In the genomic region with DNA sequence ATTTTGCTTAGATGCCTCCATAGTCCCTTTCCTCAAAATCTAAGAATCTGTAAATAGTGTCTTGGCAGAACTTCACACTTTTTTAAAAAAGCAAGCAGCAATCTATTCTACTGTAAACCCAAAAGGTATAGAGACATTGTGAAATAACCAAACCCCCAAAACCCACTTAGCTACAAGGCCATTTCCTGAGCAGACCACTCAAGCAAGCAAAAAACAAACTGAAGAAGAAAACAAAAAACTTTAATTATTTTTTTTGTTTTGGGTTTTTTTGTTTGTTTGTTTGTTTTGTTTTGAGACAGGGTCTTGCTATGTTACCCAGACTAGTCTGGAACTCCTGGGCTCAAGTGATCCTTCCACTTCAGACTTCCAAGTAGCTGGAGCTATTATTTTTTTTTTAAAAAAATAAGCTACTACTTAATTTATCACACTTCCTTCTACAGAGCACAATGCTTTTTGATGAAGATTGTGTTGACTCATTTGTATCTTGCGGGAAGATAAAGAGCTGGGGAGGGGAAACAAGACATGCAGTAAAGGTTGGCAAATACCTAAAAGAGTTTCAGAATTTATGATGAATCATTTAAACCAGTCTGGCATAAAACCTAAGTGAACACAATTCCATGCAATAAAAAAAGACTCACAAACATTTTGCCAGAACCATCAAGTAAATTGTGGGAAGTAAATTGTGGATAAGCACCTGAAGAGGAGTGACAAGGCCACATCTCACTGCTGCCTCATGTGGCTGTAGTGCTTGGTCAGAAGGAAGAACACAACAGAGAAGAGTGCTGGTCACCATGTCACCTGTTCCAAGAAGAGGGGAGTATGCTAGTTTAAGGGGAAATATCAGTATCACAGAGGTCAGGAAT, we compare ENCODE assay signal across 8 cellular contexts. TPM values are rescaled to one million over a fixed set of nuclear protein-coding genes. Genes with fewer than 3 reads are reported as not detected.
DNase-seq lines count a peak whose midpoint lies in the region; TF ChIP-seq lines count a peak whose summit lies in the region.

No MANE protein-coding gene starts in this region.

- no peak for TF ChIP-seq POLR2A in tibial nerve (IDR thresholded peaks at IDR 0.05)

- 71 to 85% methylated on average over 1 of the region's 1 CpG for WGBS in tibial nerve, 2 donors

- H3K9me3 ChIP-seq in WERI-Rb-1 (ENCODE audit: severe bottlenecking) (no peaks in the 10 kb centered on the region), tibial nerve (no peaks in the 10 kb centered on the region)

- H3K36me3 ChIP-seq in WERI-Rb-1 (no peaks in the 10 kb centered on the region), tibial nerve (no peaks in the 10 kb centered on the region)

- peaks cover 0 to 7% (median 0%) of the 10 kb centered on the region in 4 donors for H3K4me1 ChIP-seq in tibial nerve

- TF ChIP-seq CTCF in WERI-Rb-1 (IDR thresholded peaks at IDR 0.05; ENCODE audit: low read depth, low read length): peak; percentile 52
- no peak for TF ChIP-seq CTCF in tibial nerve (IDR thresholded peaks at IDR 0.05)

- DNase-seq in activated gamma-delta T cell treated with Interleukin-2 at 50 U/mL for 16 hours (peak; percentile 9), activated gamma-delta T cell (lab: John Stamatoyannopoulos, UW) (no peak), HuH-7.5 (ENCODE audit: low spot score) (peak; percentile 15), WERI-Rb-1 (peak; percentile 16), kidney glomerular epithelial cell (lab: John Stamatoyannopoulos, UW) (peak; percentile 66), tibial nerve (ENCODE audit: low spot score in 2 of 2) (no peak), DMS114 treated with DMSO at 0.1 percent for 48 hours (lab: John Stamatoyannopoulos, UW; ENCODE audit: unreplicated experiment) (no peak), hypothalamus (lab: John Stamatoyannopoulos, UW) (no peak)

- H3K27me3 ChIP-seq in WERI-Rb-1 (ENCODE audit: insufficient read depth, low read depth, severe bottlenecking) (no peaks in the 10 kb centered on the region), tibial nerve (no peaks in the 10 kb centered on the region)

- H3K4me3 ChIP-seq in WERI-Rb-1 (ENCODE audit: low read depth, low read length): no peak overlapping the region
- no peak overlapping the region for H3K4me3 ChIP-seq in tibial nerve

- H3K27ac ChIP-seq in WERI-Rb-1: no peak overlapping the region
- H3K27ac ChIP-seq in tibial nerve: peak overlapping the region in 1 of 4 donors; percentile 4

- no peak for TF ChIP-seq EP300 in tibial nerve (IDR thresholded peaks at IDR 0.05)

RNA-seq across cellular contexts. Expression of gene PTPN22, which starts 2.7 kb away (rescaled TPM):
- 1 to 10 TPM; 2.3 to 4.9 (median 3.5) TPM for total RNA-seq in tibial nerve

RNA-seq across cellular contexts. Expression of gene BCL2L15, which starts 13.1 kb away (rescaled TPM):
- under 1 TPM; 0.22 to 0.63 (median 0.35) TPM for total RNA-seq in tibial nerve

RNA-seq across cellular contexts. Expression of gene AP4B1, which starts 30.4 kb away (rescaled TPM):
- total RNA-seq in tibial nerve: 10 to 100 TPM; 22.1 to 39.9 (median 34.5) TPM

RNA-seq across cellular contexts. Expression of gene DCLRE1B, which starts 30.9 kb away (rescaled TPM):
- total RNA-seq in tibial nerve: 1 to 10 TPM; 3.5 to 7.2 (median 4.3) TPM

RNA-seq across cellular contexts. Expression of gene HIPK1, which starts 54.9 kb away (rescaled TPM):
- 10 to 100 TPM; 42.3 to 63.4 (median 53.0) TPM for total RNA-seq in tibial nerve

Comparison
In these comparisons a context has a peak if more than half of its experiments do, and no peak if none do; other contexts are left out.
1. DNase-seq: peak in activated gamma-delta T cell treated with Interleukin-2 at 50 U/mL for 16 hours (single experiment), HuH-7.5 (single experiment), WERI-Rb-1 (single experiment) and kidney glomerular epithelial cell (single experiment); none in activated gamma-delta T cell (single experiment), tibial nerve (0 of 2), DMS114 treated with DMSO at 0.1 percent for 48 hours (single experiment) and hypothalamus (0 of 51).